Comparison of ENCODE assay signal across 30 cellular contexts in genomic region chr3:69719723-69720122, GRCh38. TPM values are rescaled to one million over a fixed set of nuclear protein-coding genes. Genes with fewer than 3 reads are reported as not detected.
"Had no signal": no experiment of that assay in that cellular context is flagged by ENCODE, and none has a peak within 500 bp of the region (broad histone marks: within the 10 kb centered on the region; RNA-seq: fewer than 3 reads in every experiment).

No MANE protein-coding gene starts in this region.

- H3K9me3 ChIP-seq: colonic mucosa, esophagus squamous epithelium, right lobe of liver, thoracic aorta, uterus had no signal

- H3K9ac ChIP-seq: neural progenitor cell had no signal

- ATAC-seq: activated CD4-positive, CD25-positive, alpha-beta regulatory T cell treated with anti-CD3 and anti-CD28 coated beads, Interleukin-2, amount 50 U/mL, for 24 hours; natural killer cell; right lobe of liver; stimulated activated naive CD8-positive, alpha-beta T cell treated with anti-CD3 and anti-CD28 coated beads, Interleukin-15, Interleukin-2, amounts not matched to agents 100 U/mL and 50 U/mL, for 24 hours had no signal

- DNase-seq: activated CD4-positive, alpha-beta T cell treated with anti-CD3 and anti-CD28 coated beads for 48 hours; activated CD4-positive, alpha-beta T cell treated with anti-CD3 and anti-CD28 coated beads, Interleukin-2, amount 50 U/mL, for 48 hours; activated CD8-positive, alpha-beta memory T cell treated with anti-CD3 and anti-CD28 coated beads for 24 hours; activated effector memory CD4-positive, alpha-beta T cell treated with Interleukin-2 at 50 U/mL for 16 hours; activated naive CD4-positive, alpha-beta T cell treated with Interleukin-2 at 50 U/mL for 16 hours; anterior cingulate cortex; cerebellar nuclear complex; colonic mucosa; effector CD8-positive, alpha-beta T cell; esophagus squamous epithelium; foreskin melanocyte; islet precursor cell; midbrain; natural killer cell; occipital lobe; right lobe of liver; stimulated activated CD4-positive, alpha-beta T cell treated with anti-CD3 and anti-CD28 coated beads, Interleukin-12 subunit alpha, Interleukin-12 subunit beta, amount 100 ng/mL, for 4 hours; stimulated activated CD4-positive, alpha-beta T cell treated with anti-CD3 and anti-CD28 coated beads, Interleukin-4, amount 100 ng/mL, for 1 hour; stimulated activated naive CD8-positive, alpha-beta T cell treated with anti-CD3 and anti-CD28 coated beads, Interleukin-15, Interleukin-2, amounts not matched to agents 100 U/mL and 50 U/mL, for 24 hours; T-helper 9 cell; trophoblast cell; uterus had no signal

- H3K36me3 ChIP-seq: colonic mucosa, esophagus squamous epithelium, neural progenitor cell, right lobe of liver, thoracic aorta, uterus had no signal

- H3K27me3 ChIP-seq: colonic mucosa, esophagus squamous epithelium, hepatocyte, neural progenitor cell, right lobe of liver, uterus had no signal

- H3K79me2 ChIP-seq: hepatocyte had no signal

- H3K4me3 ChIP-seq: colonic mucosa, esophagus squamous epithelium, hepatocyte, neural progenitor cell, right lobe of liver, skin epidermis, thoracic aorta, uterus had no signal

- H3K27ac ChIP-seq: colonic mucosa, epithelial cell of prostate, esophagus squamous epithelium, hepatocyte, neural progenitor cell, right lobe of liver, skin epidermis, thoracic aorta, uterus, VCaP had no signal

- H3K4me1 ChIP-seq: colonic mucosa, esophagus squamous epithelium, neural progenitor cell, right lobe of liver, uterus had no signal

- H3K4me2 ChIP-seq: hepatocyte, neural progenitor cell had no signal

RNA-seq across cellular contexts. Expression of gene MITF, which starts 19.5 kb away (rescaled TPM):
- total RNA-seq: T-helper 1 cell treated with Interleukin-12 subunit alpha and Interleukin-12 subunit beta and Interleukin-4 antibody, amounts not matched to agents 30 ng/mL and 1 ng/mL, for 36 hours had no signal
